ENCODE assay signal across 24 cellular contexts in the genomic region with DNA sequence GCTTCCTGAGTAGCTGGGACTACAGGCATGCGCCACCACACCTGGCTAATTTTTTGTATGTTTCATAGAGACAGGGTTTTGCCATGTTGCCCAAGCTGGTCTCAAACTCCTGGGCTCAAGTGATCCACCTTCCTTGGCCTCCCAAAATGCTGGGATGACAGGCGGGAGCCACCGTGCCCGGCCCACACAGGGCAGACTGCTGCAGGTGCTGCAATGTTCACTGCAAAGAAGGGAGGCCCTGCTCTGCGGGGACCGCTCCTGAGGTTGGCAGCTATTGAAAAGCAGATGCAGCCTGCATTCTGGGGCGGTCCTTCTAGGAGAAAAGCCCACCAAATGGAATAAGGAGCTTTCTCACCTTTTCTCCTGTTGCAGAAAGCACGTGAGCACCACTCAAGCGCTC. TPM values are rescaled to one million over a fixed set of nuclear protein-coding genes. Genes with fewer than 3 reads are reported as not detected.
DNase-seq lines count a peak whose midpoint lies in the region; TF ChIP-seq lines count a peak whose summit lies in the region.
"Had no signal": no experiment of that assay in that cellular context is flagged by ENCODE, and none has a peak within 500 bp of the region (broad histone marks: within the 10 kb centered on the region; RNA-seq: fewer than 3 reads in every experiment).

No MANE protein-coding gene starts in this region.

- H3K4me3 Mint-ChIP-seq in chondrocyte (ENCODE audit: unreplicated experiment): no peak overlapping the region
- H3K4me3 Mint-ChIP-seq: B cell; CD14-positive monocyte; CD4-positive, alpha-beta memory T cell; CD4-positive, alpha-beta T cell; CD4-positive, CD25-positive, alpha-beta regulatory T cell; CD8-positive, alpha-beta memory T cell; CD8-positive, alpha-beta T cell had no signal

- peaks cover 2% of the 10 kb centered on the region for H3K4me1 Mint-ChIP-seq in chondrocyte (ENCODE audit: low read depth)
- H3K4me1 Mint-ChIP-seq: B cell; CD4-positive, CD25-positive, alpha-beta regulatory T cell; CD8-positive, alpha-beta memory T cell had no signal

- no peak overlapping the region for H3K27ac Mint-ChIP-seq in chondrocyte (ENCODE audit: unreplicated experiment)
- H3K27ac Mint-ChIP-seq: B cell; CD4-positive, alpha-beta T cell; CD4-positive, CD25-positive, alpha-beta regulatory T cell; CD8-positive, alpha-beta T cell had no signal

- no peaks in the 10 kb centered on the region for H3K9me3 Mint-ChIP-seq in chondrocyte (ENCODE audit: low read depth)
- H3K9me3 Mint-ChIP-seq: CD4-positive, alpha-beta T cell; CD8-positive, alpha-beta memory T cell; CD8-positive, alpha-beta T cell had no signal

- peaks cover 17% of the 10 kb centered on the region for H3K36me3 Mint-ChIP-seq in chondrocyte (ENCODE audit: low read depth)
- H3K36me3 Mint-ChIP-seq: CD4-positive, CD25-positive, alpha-beta regulatory T cell; CD8-positive, alpha-beta T cell had no signal

- peak; percentile 68 for DNase-seq in chondrocyte (ENCODE audit: low spot score)
- no peak for DNase-seq in activated CD4-positive, alpha-beta T cell treated with anti-CD3 and anti-CD28 coated beads for 48 hours
- DNase-seq: 8988T; ACHN; AML-193; BE2C; C1 segment of cervical spinal cord; Caco-2; Calu3; CD4-positive, alpha-beta memory T cell; CD4-positive, alpha-beta T cell; CD4-positive, CD25-positive, alpha-beta regulatory T cell; CD8-positive, alpha-beta memory T cell; CD8-positive, alpha-beta T cell; COR-L47; DMS 273 treated with DMSO at 0.1 percent for 48 hours; DMS153; DMS53; DMS79; DMS79 treated with DMSO at 0.1 percent for 48 hours; DND-41; EL had no signal

- TF ChIP-seq CTCF in chondrocyte (IDR thresholded peaks at IDR 0.05): no peak

- H3K27me3 Mint-ChIP-seq in chondrocyte (ENCODE audit: low read depth): no peaks in the 10 kb centered on the region
- H3K27me3 Mint-ChIP-seq: B cell; CD4-positive, alpha-beta memory T cell; CD4-positive, alpha-beta T cell; CD4-positive, CD25-positive, alpha-beta regulatory T cell had no signal

RNA-seq across cellular contexts. Expression of a gene that starts 5.0 kb away (rescaled TPM):
- 27.4 to 36.4 TPM (median 35.3 TPM) in 3 replicates for total RNA-seq in chondrocyte
